8 cellular contexts compared by ENCODE assay signal in genomic region chr7:33903770-33904679, GRCh38. TPM values are rescaled to one million over a fixed set of nuclear protein-coding genes. Genes with fewer than 3 reads are reported as not detected.
DNase-seq lines count a peak whose midpoint lies in the region; ATAC-seq and TF ChIP-seq lines count a peak whose summit lies in the region.

No MANE protein-coding gene starts in this region.

- H3K4me3 Mint-ChIP-seq in neural crest cell: peak overlapping the region; percentile 90

- peaks cover 6% of the 10 kb centered on the region for H3K4me1 Mint-ChIP-seq in neural crest cell

- intact Hi-C loops in aorta (cut with DNase I): no loop called here

- no peak for TF ChIP-seq CTCF in neural crest cell (conservative IDR thresholded peaks at IDR 0.05)

- no peaks in the 10 kb centered on the region for H3K9me3 Mint-ChIP-seq in neural crest cell

- no peaks in the 10 kb centered on the region for H3K36me3 ChIP-seq in aorta (ENCODE audit: control insufficient read depth in 1 of 2, insufficient read depth in 2 of 2, low read length in 1 of 2)

- H3K27ac Mint-ChIP-seq in neural crest cell (ENCODE audit: unreplicated experiment): no peak overlapping the region

- DNase-seq in EH (ENCODE audit: low read depth): peak; percentile 65
- DNase-seq in activated T-cell treated with anti-CD3 and anti-CD28 coated beads, Interleukin-2, amount 50 U/mL, for 48 hours: peak; percentile 54 to 62
- DNase-seq in glomerular visceral epithelial cell (ENCODE audit: extremely low spot score): peak; percentile 21
- peak; percentile 11 for DNase-seq in neural crest cell (ENCODE audit: low read depth, low spot score)
- peak; percentile 59 to 81 for DNase-seq in aorta
- DNase-seq in COR-L47 (lab: John Stamatoyannopoulos, UW): no peak
- DNase-seq in activated gamma-delta T cell treated with Interleukin-2 at 50 U/mL for 16 hours: no peak

- peak overlapping the region; percentile 7 to 47 for H3K4me3 ChIP-seq in aorta (ENCODE audit: low read length in 2 of 2)

- no peaks in the 10 kb centered on the region for H3K27me3 ChIP-seq in aorta (ENCODE audit: control insufficient read depth in 1 of 2, insufficient read depth in 2 of 2, low read length in 1 of 2)

- no peaks in the 10 kb centered on the region for H3K36me3 Mint-ChIP-seq in neural crest cell (ENCODE audit: low read depth)

- 6 to 7% methylated on average over 54 to 56 of the region's 56 CpGs for WGBS in aorta, 2 donors

- peaks cover 84% of the 10 kb centered on the region for H3K27me3 Mint-ChIP-seq in neural crest cell (ENCODE audit: low read depth)

- no peaks in the 10 kb centered on the region for H3K4me1 ChIP-seq in aorta (ENCODE audit: control insufficient read depth in 1 of 2, insufficient read depth in 2 of 2, low read length in 2 of 2)

- H3K9me3 ChIP-seq in aorta (ENCODE audit: control insufficient read depth, low read length): no peaks in the 10 kb centered on the region

- ATAC-seq in HG03432 (IDR thresholded peaks at IDR 0.05; ENCODE audit: unreplicated experiment) (peak; percentile 40), aorta (ENCODE audit: low FRiP score) (peak; percentile 76)

- H3K27ac ChIP-seq in aorta (ENCODE audit: low read depth in 1 of 2, low read length in 2 of 2): no peak overlapping the region

RNA-seq across cellular contexts. Expression of gene BMPER, which starts 1.3 kb away (rescaled TPM):
- total RNA-seq in neural crest cell (not detected in 2 replicates), aorta (10 to 100 TPM in 1 of 2 donors, 1 to 10 TPM in 1; 2.2 to 14.0 TPM)
- 1 to 10 TPM in 1 of 2 donors, under 1 TPM in 1; 0.88 to 1.1 TPM for polyA plus RNA-seq in aorta

Comparison
In these comparisons a context has a peak if more than half of its experiments do, and no peak if none do; other contexts are left out.
1. DNase-seq: peak in EH (single experiment), activated T-cell treated with anti-CD3 and anti-CD28 coated beads, Interleukin-2, amount 50 U/mL, for 48 hours (2 of 2), glomerular visceral epithelial cell (single experiment), neural crest cell (single experiment) and aorta (2 of 2); none in COR-L47 (single experiment) and activated gamma-delta T cell treated with Interleukin-2 at 50 U/mL for 16 hours (single experiment).